Comparison of ENCODE assay signal across 14 cellular contexts in genomic region chr12:88388566-88389269, GRCh38.
DNase-seq lines count a peak whose midpoint lies in the region; ATAC-seq and TF ChIP-seq lines count a peak whose summit lies in the region.
"Had no signal": no experiment of that assay in that cellular context is flagged by ENCODE, and none has a peak within 500 bp of the region (broad histone marks: within the 10 kb centered on the region; RNA-seq: fewer than 3 reads in every experiment).

No MANE protein-coding gene starts in this region.

- CTCF ChIA-PET in AG04449 (lab: Yijun Ruan, JAX): interaction anchor here (0.8 kb wide), 1 partner anchor 233 kb away, joined by 3 read pairs; no protein-coding TSS in a partner anchor

- TF ChIP-seq CTCF in AG04449 (IDR thresholded peaks at IDR 0.05; ENCODE audit: insufficient read depth, low read length, missing control alignments): no peak

- H3K4me3 ChIP-seq in AG04449 (ENCODE audit: low read depth, low read length) (no peak overlapping the region), adipocyte (ENCODE audit: low read length) (no peak overlapping the region)
- H3K4me3 ChIP-seq: A549, right atrium auricular region had no signal

- H3K4me1 ChIP-seq in adipocyte (ENCODE audit: control insufficient read depth, insufficient read depth, low read length): peaks cover 15% of the 10 kb centered on the region
- H3K4me1 ChIP-seq: right atrium auricular region had no signal

- DNase-seq in AG04449 (ENCODE audit: low read depth, low spot score) (peak; percentile 29), adipocyte (ENCODE audit: low read depth) (peak; percentile 48), NCI-H1417 (lab: John Stamatoyannopoulos, UW) (no peak), posterior vena cava (ENCODE audit: low spot score) (no peak)
- no peak for DNase-seq in stimulated activated naive CD8-positive, alpha-beta T cell treated with anti-CD3 and anti-CD28 coated beads, Interleukin-15, Interleukin-2, amounts not matched to agents 100 U/mL and 50 U/mL, for 24 hours
- DNase-seq: activated CD4-positive, alpha-beta T cell treated with anti-CD3 and anti-CD28 coated beads, Interleukin-2, amount 50 U/mL, for 4 hours; activated naive CD8-positive, alpha-beta T cell treated with anti-CD3 and anti-CD28 coated beads for 36 hours; KG1; NCI-H526 had no signal

- H3K27me3 ChIP-seq in adipocyte (replicated peaks; ENCODE audit: control insufficient read depth, insufficient read depth, low read length): no peaks in the 10 kb centered on the region
- H3K27me3 ChIP-seq: right atrium auricular region had no signal

- no peaks in the 10 kb centered on the region for H3K36me3 ChIP-seq in adipocyte (ENCODE audit: control insufficient read depth, insufficient read depth, low read length, severe bottlenecking)
- H3K36me3 ChIP-seq: right atrium auricular region had no signal

- ATAC-seq in GM19328 (IDR thresholded peaks at IDR 0.05; ENCODE audit: unreplicated experiment) (peak; percentile 58), HG03342 (IDR thresholded peaks at IDR 0.05; ENCODE audit: unreplicated experiment) (peak; percentile 48), HG03439 (IDR thresholded peaks at IDR 0.05; ENCODE audit: unreplicated experiment) (no peak)
- ATAC-seq in stimulated activated naive CD8-positive, alpha-beta T cell treated with anti-CD3 and anti-CD28 coated beads, Interleukin-15, Interleukin-2, amounts not matched to agents 100 U/mL and 50 U/mL, for 24 hours: no peak
- ATAC-seq: A549 had no signal

- no peak overlapping the region for H3K9ac ChIP-seq in adipocyte (ENCODE audit: low read length)

- intact Hi-C loops in posterior vena cava (cut with DNase I): no loop called here

- POLR2A ChIA-PET in AG04449 (lab: Yijun Ruan, JAX): no interaction called here

- H3K9me3 ChIP-seq in adipocyte (ENCODE audit: control insufficient read depth, low read length): peaks cover 4% of the 10 kb centered on the region
- H3K9me3 ChIP-seq: A549, right atrium auricular region had no signal

Comparison
In these comparisons a context has a peak if more than half of its experiments do, and no peak if none do; other contexts are left out.
1. DNase-seq: peak in AG04449 (single experiment) and adipocyte (single experiment); none in NCI-H1417 (0 of 3), posterior vena cava (single experiment) and stimulated activated naive CD8-positive, alpha-beta T cell treated with anti-CD3 and anti-CD28 coated beads, Interleukin-15, Interleukin-2, amounts not matched to agents 100 U/mL and 50 U/mL, for 24 hours (single experiment).
2. ATAC-seq: peak in GM19328 (single experiment) and HG03342 (single experiment); none in stimulated activated naive CD8-positive, alpha-beta T cell treated with anti-CD3 and anti-CD28 coated beads, Interleukin-15, Interleukin-2, amounts not matched to agents 100 U/mL and 50 U/mL, for 24 hours (single experiment) and HG03439 (single experiment).